ENCODE assay signal across 8 cellular contexts in genomic region chr16:29863669-29863984, GRCh38. TPM values are rescaled to one million over a fixed set of nuclear protein-coding genes. Genes with fewer than 3 reads are reported as not detected.
A peak's percentile ranks its signal among the peaks of the same experiment; 100 is the strongest.
DNase-seq lines count a peak whose midpoint lies in the region; ATAC-seq and TF ChIP-seq lines count a peak whose summit lies in the region.

No MANE protein-coding gene starts in this region.

- H3K4me3 ChIP-seq in MM.1S (ENCODE audit: low read length) (no peak overlapping the region), duodenal mucosa (ENCODE audit: low read depth in 1 of 2, low read length in 2 of 2) (peak overlapping the region; percentile 54 to 87), neuron (ENCODE audit: low read length) (peak overlapping the region; percentile 16)

- peak; percentile 11 for TF ChIP-seq CTCF in CD14-positive monocyte (IDR thresholded peaks at IDR 0.05)
- TF ChIP-seq CTCF in MM.1S (IDR thresholded peaks at IDR 0.05; ENCODE audit: low read length), result no peak

- H3K9ac ChIP-seq in MM.1S (ENCODE audit: low read length) (no peak overlapping the region), duodenal mucosa (ENCODE audit: low read depth in 1 of 2, low read length in 2 of 2) (peak overlapping the region; percentile 74 to 94)

- peak overlapping the region; percentile 29; the same call in 1 of the 2 replicates for H3K4me2 ChIP-seq in MM.1S (ENCODE audit: low read depth, low read length)

- no peak overlapping the region for H3K27ac ChIP-seq in MM.1S (ENCODE audit: low read length)
- no peak overlapping the region for H3K27ac ChIP-seq in duodenal mucosa (ENCODE audit: low read depth, low read length)

- peaks cover 26 to 28% of the 10 kb centered on the region in 2 donors for H3K36me3 Mint-ChIP-seq in CD14-positive monocyte

- H2AFZ ChIP-seq in MM.1S (ENCODE audit: low read length) (peak overlapping the region; percentile 5; the same call in 1 of the 2 replicates), neuron (ENCODE audit: low read depth, low read length) (no peak overlapping the region)

- H3K27me3 Mint-ChIP-seq in CD14-positive monocyte (ENCODE audit: low read depth in 3 of 3), result peaks cover 0 to 14% (median 0%) of the 10 kb centered on the region in 3 donors

- intact Hi-C loops in CD14-positive monocyte (cut with micrococcal nuclease), result loop anchor here (2.0 to 10.0 kb wide), 5 partner anchors 41 to 111 kb away; partner anchors contain the start of genes KCTD13 (in 1 of the 2), MVP (in 1 of the 2), PAGR1 (in 1 of the 2) and TAOK2 (in 1 of the 2)

- H3K79me2 ChIP-seq in MM.1S (ENCODE audit: low read length), result peaks cover 16% of the 10 kb centered on the region

- no peaks in the 10 kb centered on the region for H3K9me2 ChIP-seq in MM.1S (replicated peaks; ENCODE audit: insufficient read depth, low read length)

- H3K4me1 Mint-ChIP-seq in CD14-positive monocyte, result peaks cover 23% of the 10 kb centered on the region

- H3K27me3 ChIP-seq in MM.1S (replicated peaks; ENCODE audit: insufficient read depth, low read length), result peaks cover 17% of the 10 kb centered on the region; the same call in 1 of the 2 replicates
- no peaks in the 10 kb centered on the region for H3K27me3 ChIP-seq in duodenal mucosa (ENCODE audit: control insufficient read depth in 1 of 2, insufficient read depth in 2 of 2, low read length in 2 of 2)
- no peaks in the 10 kb centered on the region for H3K27me3 ChIP-seq in neuron (ENCODE audit: insufficient read depth, low read length)

- no peaks in the 10 kb centered on the region for H3K4me1 ChIP-seq in MM.1S (ENCODE audit: low read length)
- peaks cover 19 to 24% of the 10 kb centered on the region in 2 donors for H3K4me1 ChIP-seq in duodenal mucosa (ENCODE audit: control insufficient read depth in 1 of 2, insufficient read depth in 2 of 2, low read length in 2 of 2)
- peaks cover 3% of the 10 kb centered on the region for H3K4me1 ChIP-seq in neuron (ENCODE audit: insufficient read depth, low read length)

- no peak for DNase-seq in CD14-positive monocyte (ENCODE audit: low spot score)
- DNase-seq in MM.1S, result no peak
- no peak for DNase-seq in stimulated activated CD8-positive, alpha-beta memory T cell treated with anti-CD3 and anti-CD28 coated beads, Interleukin-4, amount 100 ng/mL, for 48 hours
- DNase-seq in pons (ENCODE audit: low spot score), result no peak
- no peak for DNase-seq in stimulated activated CD4-positive, alpha-beta T cell treated with anti-CD3 and anti-CD28 coated beads, Interleukin-4, amount 100 ng/mL, for 1 hour

- peak overlapping the region; percentile 93 to 100 (median 100) for H3K27ac Mint-ChIP-seq in CD14-positive monocyte

- H3K4me3 Mint-ChIP-seq in CD14-positive monocyte, result peak overlapping the region in 1 of 2 donors; percentile 51

- H3K9me3 ChIP-seq in MM.1S (replicated peaks; ENCODE audit: insufficient read depth, low read length) (no peaks in the 10 kb centered on the region), duodenal mucosa (ENCODE audit: control insufficient read depth in 1 of 2, low read length in 2 of 2) (no peaks in the 10 kb centered on the region), neuron (ENCODE audit: low read length) (no peaks in the 10 kb centered on the region)

- H4K20me1 ChIP-seq in MM.1S (ENCODE audit: insufficient read depth, low read length), result no peaks in the 10 kb centered on the region

- H3K36me3 ChIP-seq in MM.1S (replicated peaks; ENCODE audit: insufficient read depth, low read length) (no peaks in the 10 kb centered on the region), duodenal mucosa (ENCODE audit: control insufficient read depth in 1 of 2, insufficient read depth in 2 of 2, low read length in 2 of 2) (peaks cover 3 to 22% of the 10 kb centered on the region in 2 donors), neuron (ENCODE audit: insufficient read depth, low read length) (peaks cover 7% of the 10 kb centered on the region)

- peaks cover 0 to 2% (median 0%) of the 10 kb centered on the region in 7 donors for H3K9me3 Mint-ChIP-seq in CD14-positive monocyte

- no peaks in the 10 kb centered on the region for H3F3A ChIP-seq in MM.1S (ENCODE audit: insufficient read depth, low read length)

- no peak for ATAC-seq in GM19324 (IDR thresholded peaks at IDR 0.05; ENCODE audit: low FRiP score, unreplicated experiment)

RNA-seq across cellular contexts. Expression of gene CDIPT, which starts 0.6 kb away (rescaled TPM):
- polyA plus RNA-seq in CD14-positive monocyte, result 10 to 100 TPM; 93.5 to 98.8 TPM

RNA-seq across cellular contexts. Expression of gene SEZ6L2, which starts 35.7 kb away (rescaled TPM):
- not detected for polyA plus RNA-seq in CD14-positive monocyte

RNA-seq across cellular contexts. Expression of gene ASPHD1, which starts 36.7 kb away (rescaled TPM):
- not detected for polyA plus RNA-seq in CD14-positive monocyte

RNA-seq across cellular contexts. Expression of gene MVP, which starts 43.4 kb away (rescaled TPM):
- 100 to 1,000 TPM; 146 to 185 TPM for polyA plus RNA-seq in CD14-positive monocyte

RNA-seq across cellular contexts. Expression of gene PAGR1, which starts 47.7 kb away (rescaled TPM):
- 10 to 100 TPM; 36.3 to 43.4 TPM for polyA plus RNA-seq in CD14-positive monocyte
